8 cellular contexts compared by ENCODE assay signal in the genomic region with DNA sequence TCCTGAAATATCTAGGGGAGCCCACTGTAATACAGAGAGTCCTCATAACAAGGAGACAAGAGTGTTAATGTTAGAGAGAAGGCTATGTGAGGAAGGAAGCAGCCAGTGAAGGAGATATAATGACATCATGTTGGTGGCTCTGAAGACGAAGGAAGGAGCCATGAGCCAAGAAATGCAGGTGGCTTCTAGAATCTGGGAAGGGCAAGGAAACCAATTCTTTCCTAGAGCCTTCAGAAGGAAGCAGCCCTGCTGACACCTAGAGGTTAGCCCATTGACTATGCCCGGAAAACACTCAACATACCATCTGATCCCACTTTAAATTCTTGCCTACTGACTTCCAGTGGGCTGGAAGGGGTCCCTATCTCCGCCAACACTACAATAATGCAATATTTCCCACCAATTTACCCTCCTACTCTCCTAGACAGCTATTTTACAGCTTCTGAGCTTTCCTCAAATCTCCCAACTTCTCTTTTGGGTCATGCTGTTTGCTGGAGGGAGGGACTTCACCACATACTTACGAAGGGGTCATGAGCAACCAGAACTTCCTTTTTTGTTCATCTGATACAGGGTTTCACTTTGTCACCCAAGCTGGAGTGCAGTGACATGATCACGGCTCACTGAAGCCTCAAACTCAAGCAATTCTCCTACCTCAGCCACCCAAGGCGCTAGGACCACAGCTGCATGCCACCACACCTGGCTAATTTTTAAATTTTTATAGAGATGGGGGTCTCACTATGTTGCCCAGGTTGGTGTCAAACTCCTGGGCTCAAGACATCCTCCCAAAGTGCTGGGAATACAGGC. TPM values are rescaled to one million over a fixed set of nuclear protein-coding genes. Genes with fewer than 3 reads are reported as not detected.
DNase-seq lines count a peak whose midpoint lies in the region; ATAC-seq and TF ChIP-seq lines count a peak whose summit lies in the region.

No MANE protein-coding gene starts in this region.

- peak overlapping the region; percentile 63 to 71 for H3K4me3 Mint-ChIP-seq in activated T-cell treated with anti-CD3 and anti-CD28 coated beads, Interleukin-2, amount 50 U/mL, for 72 hours

- H3K4me1 ChIP-seq in A673 (ENCODE audit: insufficient read depth, low read length, poor library complexity, severe bottlenecking), result no peaks in the 10 kb centered on the region

- CTCF ChIA-PET in A673 (lab: Charles Lee), result no interaction called here

- no peak overlapping the region for H3K27ac ChIP-seq in A673 (ENCODE audit: low read depth, low read length, poor library complexity, severe bottlenecking)

- H3K27me3 ChIP-seq in A673 (replicated peaks; ENCODE audit: insufficient read depth, low read depth, low read length, poor library complexity), result no peaks in the 10 kb centered on the region

- no peaks in the 10 kb centered on the region for H3K27me3 Mint-ChIP-seq in activated T-cell treated with anti-CD3 and anti-CD28 coated beads, Interleukin-2, amount 50 U/mL, for 72 hours (ENCODE audit: low read depth)

- POLR2A ChIA-PET in A673 (lab: Charles Lee; ENCODE audit: low non-redundant PET), result no interaction called here

- ATAC-seq in GM19438 (IDR thresholded peaks at IDR 0.05; ENCODE audit: low read depth, unreplicated experiment), result peak; percentile 96
- ATAC-seq in HG03354 (IDR thresholded peaks at IDR 0.05; ENCODE audit: poor library complexity, severe bottlenecking, unreplicated experiment), result peak; percentile 91
- peak; percentile 79 to 84 for ATAC-seq in activated T-cell treated with anti-CD3 and anti-CD28 coated beads, Interleukin-2, amount 50 U/mL, for 72 hours (replicated peaks in 1 of 2)
- peak; percentile 76 for ATAC-seq in stimulated activated naive CD8-positive, alpha-beta T cell treated with anti-CD3 and anti-CD28 coated beads, Interleukin-15, Interleukin-2, amounts not matched to agents 100 U/mL and 50 U/mL, for 24 hours
- ATAC-seq in Right ventricle myocardium superior (ENCODE audit: poor library complexity), result no peak

- H3K9me3 ChIP-seq in A673 (ENCODE audit: low read depth, low read length, poor library complexity, severe bottlenecking), result no peaks in the 10 kb centered on the region

- no peaks in the 10 kb centered on the region for H3K36me3 ChIP-seq in A673 (ENCODE audit: insufficient read depth, low read length, poor library complexity, severe bottlenecking)

- BruUV-seq in A673 (replicated peaks; lab: Mats Ljungman, UMichigan), result no TSS peak

- H3K9me3 Mint-ChIP-seq in activated T-cell treated with anti-CD3 and anti-CD28 coated beads, Interleukin-2, amount 50 U/mL, for 72 hours, result peaks cover 0 to 2% of the 10 kb centered on the region in 2 donors

- intact Hi-C loops in A673 (cut with micrococcal nuclease; ENCODE audit: unreplicated experiment) (no loop called here), Right ventricle myocardium superior (cut with DNase I) (no loop called here)

- DNase-seq in GDM1 (lab: John Stamatoyannopoulos, UW) (peak; percentile 53), NCI-H524 (lab: John Stamatoyannopoulos, UW) (no peak), A673 (ENCODE audit: low spot score) (no peak), Right ventricle myocardium superior (no peak)
- peak; percentile 42 to 43 for DNase-seq in activated T-cell treated with anti-CD3 and anti-CD28 coated beads, Interleukin-2, amount 50 U/mL, for 72 hours
- DNase-seq in stimulated activated naive CD8-positive, alpha-beta T cell treated with anti-CD3 and anti-CD28 coated beads, Interleukin-15, Interleukin-2, amounts not matched to agents 100 U/mL and 50 U/mL, for 24 hours, result peak; percentile 20

- H3K4me1 Mint-ChIP-seq in activated T-cell treated with anti-CD3 and anti-CD28 coated beads, Interleukin-2, amount 50 U/mL, for 72 hours (ENCODE audit: low read depth), result peaks cover 42% of the 10 kb centered on the region

- no peak for TF ChIP-seq CTCF in A673 (conservative IDR thresholded peaks at IDR 0.05; ENCODE audit: low read depth, low read length)

- no peak overlapping the region for H3K4me3 ChIP-seq in A673 (ENCODE audit: low read depth, low read length, poor library complexity, severe bottlenecking)

- peak overlapping the region; percentile 89 for H3K27ac Mint-ChIP-seq in activated T-cell treated with anti-CD3 and anti-CD28 coated beads, Interleukin-2, amount 50 U/mL, for 72 hours

- H3K36me3 Mint-ChIP-seq in activated T-cell treated with anti-CD3 and anti-CD28 coated beads, Interleukin-2, amount 50 U/mL, for 72 hours (ENCODE audit: insufficient read depth in 2 of 2), result peaks cover 0 to 4% of the 10 kb centered on the region in 2 donors

RNA-seq across cellular contexts. Expression of a gene that starts 25.2 kb away (rescaled TPM):
- 100 to 1,000 TPM; 204 to 212 TPM for total RNA-seq in activated T-cell treated with anti-CD3 and anti-CD28 coated beads, Interleukin-2, amount 50 U/mL, for 72 hours
- 104 and 124 TPM in 2 replicates for total RNA-seq in A673 (2021)
- 69.2 TPM for total RNA-seq in Right ventricle myocardium superior

RNA-seq across cellular contexts. Expression of a gene that starts 26.0 kb away (rescaled TPM):
- total RNA-seq in activated T-cell treated with anti-CD3 and anti-CD28 coated beads, Interleukin-2, amount 50 U/mL, for 72 hours, result 10 to 100 TPM; 42.0 to 51.7 TPM
- 35.6 and 36.1 TPM in 2 replicates for total RNA-seq in A673 (2021)
- total RNA-seq in Right ventricle myocardium superior, result 87.7 TPM

Comparison
In these comparisons a context has a peak if more than half of its experiments do, and no peak if none do; other contexts are left out.
1. DNase-seq: peak in GDM1 (single experiment), activated T-cell treated with anti-CD3 and anti-CD28 coated beads, Interleukin-2, amount 50 U/mL, for 72 hours (2 of 2) and stimulated activated naive CD8-positive, alpha-beta T cell treated with anti-CD3 and anti-CD28 coated beads, Interleukin-15, Interleukin-2, amounts not matched to agents 100 U/mL and 50 U/mL, for 24 hours (single experiment); none in NCI-H524 (0 of 2), A673 (single experiment) and Right ventricle myocardium superior (single experiment).